In the genomic region with DNA sequence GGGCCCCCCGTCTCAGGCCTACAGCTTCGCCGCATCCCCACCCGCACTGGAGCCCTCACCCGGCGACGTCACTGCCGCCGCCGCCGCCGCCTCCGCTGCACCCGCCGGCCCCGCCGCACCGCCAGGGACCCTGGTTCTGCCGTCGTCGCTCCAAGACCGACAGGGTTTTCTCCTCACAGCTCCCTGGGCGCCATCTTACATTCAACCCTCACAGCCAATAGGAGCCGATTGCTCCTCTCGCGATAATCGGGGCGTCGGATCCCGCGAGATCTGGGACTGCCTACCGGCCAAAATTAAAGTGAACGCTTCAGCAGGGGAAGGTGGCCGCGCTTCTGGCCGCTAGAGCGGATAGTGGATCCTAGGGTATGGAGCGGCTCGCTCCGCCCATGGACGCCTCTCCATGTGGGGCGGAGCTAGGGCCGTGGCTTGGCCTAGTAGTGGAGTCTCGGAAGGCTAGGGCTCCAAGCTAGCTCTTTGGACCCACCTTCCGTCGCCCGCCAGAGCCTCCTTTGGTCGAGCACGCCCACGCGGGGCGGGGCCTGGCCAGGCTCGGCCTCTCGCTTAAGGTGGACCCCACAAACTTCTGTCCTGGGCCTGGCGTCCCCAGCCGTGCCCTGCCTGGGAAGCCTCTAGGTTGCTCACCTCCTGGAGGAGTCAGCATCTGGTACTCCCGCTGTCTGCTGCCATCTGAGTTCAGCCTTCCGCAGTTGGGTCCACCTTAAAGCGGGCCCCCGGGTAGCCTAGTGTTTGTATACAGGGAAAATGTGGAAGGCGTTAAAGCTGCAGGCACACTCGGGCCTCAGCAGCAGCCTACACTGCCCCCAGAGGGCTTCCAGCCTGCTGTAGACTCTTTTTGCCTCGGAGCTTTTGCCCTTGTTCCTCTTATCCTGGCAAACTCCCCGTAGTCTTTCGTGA, we compare ENCODE assay signal across 8 cellular contexts. TPM values are rescaled to one million over a fixed set of nuclear protein-coding genes. Genes with fewer than 3 reads are reported as not detected.
DNase-seq lines count a peak whose midpoint lies in the region; ATAC-seq and TF ChIP-seq lines count a peak whose summit lies in the region.

Gene QRICH1 (minus strand): TSS at position 219 of the 915 bp plus-strand sequence. CDS start 17,054 bp downstream, outside the sequence.

- peaks cover 28% of the 10 kb centered on the region for H3K36me3 ChIP-seq in OCI-LY3 (replicated peaks; ENCODE audit: low read depth, low read length)

- TF ChIP-seq CTCF in OCI-LY3 (IDR thresholded peaks at IDR 0.05; ENCODE audit: low read depth, low read length) (peak; percentile 52), endothelial cell (IDR thresholded peaks at IDR 0.05; ENCODE audit: unreplicated experiment) (no peak)

- H3K9ac ChIP-seq in OCI-LY3 (ENCODE audit: low read length): peak within 1 kb of the TSS; percentile 87

- peak within 1 kb of the TSS; percentile 83 for H3K27ac ChIP-seq in OCI-LY3 (ENCODE audit: low read length)

- peak; percentile 92 for DNase-seq in DMS114 treated with DMSO at 0.1 percent for 48 hours (lab: John Stamatoyannopoulos, UW; ENCODE audit: unreplicated experiment)
- peak; percentile 94 for DNase-seq in HuH-7.5 (ENCODE audit: low spot score)
- DNase-seq in activated CD8-positive, alpha-beta memory T cell treated with anti-CD3 and anti-CD28 coated beads, Interleukin-2, amount 50 U/mL, for 48 hours: peak; percentile 97
- DNase-seq in endothelial cell (ENCODE audit: low spot score): peak; percentile 94
- peak; percentile 95 for DNase-seq in middle frontal gyrus (ENCODE audit: extremely low spot score, low spot score)
- peak; percentile 89 to 93 for DNase-seq in stimulated activated CD8-positive, alpha-beta memory T cell treated with anti-CD3 and anti-CD28 coated beads, Interleukin-2, amount 100 ng/mL, for 48 hours (ENCODE audit: low read depth in 2 of 2)

- H2AFZ ChIP-seq in OCI-LY3 (ENCODE audit: low read depth, low read length): peak within 1 kb of the TSS; percentile 68

- H3K4me3 Mint-ChIP-seq in endothelial cell (ENCODE audit: unreplicated experiment): peak within 1 kb of the TSS; percentile 95

- H3K4me1 ChIP-seq in OCI-LY3 (ENCODE audit: low read length): peaks cover 10% of the 10 kb centered on the region

- peak within 1 kb of the TSS; percentile 88 for H3K4me2 ChIP-seq in OCI-LY3 (ENCODE audit: low read length)

- H3K4me3 ChIP-seq in OCI-LY3 (ENCODE audit: low read length): peak within 1 kb of the TSS; percentile 81

- H3K27me3 ChIP-seq in OCI-LY3 (ENCODE audit: low read depth, low read length): no peaks in the 10 kb centered on the region

- peaks cover 43% of the 10 kb centered on the region for H3K79me2 ChIP-seq in OCI-LY3 (ENCODE audit: low read length)

- H3K36me3 Mint-ChIP-seq in endothelial cell (ENCODE audit: low read depth, unreplicated experiment): peaks cover 9% of the 10 kb centered on the region

- H3K27ac Mint-ChIP-seq in endothelial cell (ENCODE audit: unreplicated experiment): peak within 1 kb of the TSS; percentile 96

- no peaks in the 10 kb centered on the region for H3K9me3 Mint-ChIP-seq in endothelial cell (ENCODE audit: unreplicated experiment)

- peaks cover 8% of the 10 kb centered on the region for H3K4me1 Mint-ChIP-seq in endothelial cell (ENCODE audit: unreplicated experiment)

- peaks cover 16% of the 10 kb centered on the region for H3K27me3 Mint-ChIP-seq in endothelial cell (ENCODE audit: unreplicated experiment)

- H4K20me1 ChIP-seq in OCI-LY3 (ENCODE audit: insufficient read depth, low read length): peaks cover 15% of the 10 kb centered on the region; the same call in 1 of the 2 replicates

- H3K9me3 ChIP-seq in OCI-LY3 (ENCODE audit: insufficient read depth, low read length): no peaks in the 10 kb centered on the region

- ATAC-seq in GM21526 (IDR thresholded peaks at IDR 0.05; ENCODE audit: low FRiP score, unreplicated experiment): peak; percentile 67

RNA-seq across cellular contexts. Expression of gene QRICH1, which starts in this region (rescaled TPM):
- total RNA-seq in endothelial cell (ENCODE audit: unreplicated experiment): 136 TPM

Comparison
In these comparisons a context has a peak if more than half of its experiments do, and no peak if none do; other contexts are left out.
1. Peak in every context shown above with its lines: DNase-seq, ATAC-seq, H3K4me3 ChIP-seq and H3K27ac ChIP-seq.